ENCODE assay signal across 1 cellular context in the genomic region with DNA sequence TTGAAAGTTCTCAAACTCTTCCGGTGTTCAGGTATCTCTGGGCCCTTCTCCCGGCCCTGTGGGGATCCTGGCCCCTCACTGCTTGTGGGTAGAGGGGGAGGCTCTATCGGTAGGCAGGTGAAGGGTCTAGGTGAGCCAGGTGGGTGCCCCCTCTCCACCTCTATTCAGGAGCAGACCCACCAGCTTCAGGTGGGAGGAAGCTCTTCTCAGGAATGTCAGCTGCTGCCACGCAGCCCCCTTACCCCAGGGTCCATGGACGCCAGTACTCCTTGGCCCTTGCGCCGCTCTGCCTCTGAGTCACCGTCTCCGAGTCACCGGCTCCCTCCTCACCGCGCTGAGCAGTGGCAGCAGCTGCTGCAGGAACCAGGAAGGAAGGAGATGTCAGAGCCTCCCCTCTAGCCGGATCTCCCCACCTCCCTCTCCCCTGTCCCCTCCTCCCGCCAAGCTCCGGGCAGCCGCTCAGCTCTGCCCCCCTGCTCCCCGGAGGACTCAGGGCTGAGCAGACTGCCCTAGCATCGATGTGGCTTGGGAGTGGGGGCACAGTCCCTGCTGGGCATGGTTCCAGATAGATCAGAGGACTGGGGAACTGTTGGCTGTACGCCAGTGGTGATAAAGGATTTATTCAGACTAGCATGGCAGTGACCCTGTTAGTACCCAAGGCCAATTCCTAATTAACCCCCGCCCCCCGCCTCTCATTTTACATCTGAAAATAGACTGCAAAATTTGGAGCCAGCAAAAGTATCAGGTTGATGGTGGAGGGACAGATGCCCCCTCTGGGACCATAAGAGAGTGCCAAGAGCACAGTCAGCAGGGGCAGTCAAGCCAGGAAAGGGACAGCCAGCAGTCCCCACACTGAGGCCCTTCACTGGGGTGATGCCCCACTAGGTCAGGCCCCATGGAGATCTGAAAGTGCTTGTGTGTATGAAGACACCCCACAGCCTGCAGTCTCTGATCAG.
A peak's percentile ranks its signal among the peaks of the same experiment; 100 is the strongest.
TF ChIP-seq lines count a peak whose summit lies in the region.

OSBPL7 (minus strand) TSS at position 371 of the 956 bp plus-strand sequence. CDS start 1,516 bp downstream, outside the sequence.

TF ChIP-seq in HepG2, 621 proteins besides CTCF, POLR2A, EP300 and RAD21 (continued from another document and continues in another):
- TF ChIP-seq MXD1 (CRISPR knock-in tag; IDR thresholded peaks at IDR 0.05) (no peak; the same call in 1 of the 2 replicates), NKX3-1 (CRISPR knock-in tag; IDR thresholded peaks at IDR 0.05) (no peak), NR2F6 (IDR thresholded peaks at IDR 0.05) (no peak), NR2F6 (CRISPR knock-in tag; IDR thresholded peaks at IDR 0.05) (peak; percentile 53; the same call in 1 of the 2 replicates), MZF1 (CRISPR knock-in tag; IDR thresholded peaks at IDR 0.05; ENCODE audit: borderline replicate concordance) (no peak), ZNF558 (CRISPR knock-in tag; IDR thresholded peaks at IDR 0.05; ENCODE audit: borderline replicate concordance) (0 out of 2 replicates have a peak, but pooled peaks have one; percentile 28), FOXA1 (IDR thresholded peaks at IDR 0.05) (no peak), FOXA1 (CRISPR knock-in tag; IDR thresholded peaks at IDR 0.05) (no peak), ZNF44 (CRISPR knock-in tag; IDR thresholded peaks at IDR 0.05) (no peak), ARNTL (CRISPR knock-in tag; IDR thresholded peaks at IDR 0.05) (no peak), IKZF1 (IDR thresholded peaks at IDR 0.05) (no peak), PPARG (CRISPR knock-in tag; conservative IDR thresholded peaks at IDR 0.05) (0 out of 2 replicates have a peak, but pooled peaks have one; percentile 23), ZBTB33 (CRISPR knock-in tag; IDR thresholded peaks at IDR 0.05) (no peak), ZFP82 (CRISPR knock-in tag; IDR thresholded peaks at IDR 0.05; ENCODE audit: borderline replicate concordance) (no peak), ZNF260 (CRISPR knock-in tag; IDR thresholded peaks at IDR 0.05; ENCODE audit: borderline replicate concordance, low read depth) (no peak), GABPA (IDR thresholded peaks at IDR 0.05; ENCODE audit: low read depth, low read length) (peak; percentile 75), GABPA (CRISPR knock-in tag; IDR thresholded peaks at IDR 0.05; ENCODE audit: low read depth) (peak; percentile 93), NCOA1 (CRISPR knock-in tag; IDR thresholded peaks at IDR 0.05) (0 out of 2 replicates have a peak, but pooled peaks have one; percentile 57), ZNF101 (CRISPR knock-in tag; IDR thresholded peaks at IDR 0.05; ENCODE audit: borderline replicate concordance, low read depth) (no peak), BHLHE40 (IDR thresholded peaks at IDR 0.05; ENCODE audit: low read length) (no peak), ZNF318 (CRISPR knock-in tag; IDR thresholded peaks at IDR 0.05) (no peak), ZSCAN9 (CRISPR knock-in tag; IDR thresholded peaks at IDR 0.05; ENCODE audit: borderline replicate concordance) (no peak), ELF4 (CRISPR knock-in tag; IDR thresholded peaks at IDR 0.05; ENCODE audit: borderline replicate concordance) (no peak)
- TF ChIP-seq, protein P1, sequence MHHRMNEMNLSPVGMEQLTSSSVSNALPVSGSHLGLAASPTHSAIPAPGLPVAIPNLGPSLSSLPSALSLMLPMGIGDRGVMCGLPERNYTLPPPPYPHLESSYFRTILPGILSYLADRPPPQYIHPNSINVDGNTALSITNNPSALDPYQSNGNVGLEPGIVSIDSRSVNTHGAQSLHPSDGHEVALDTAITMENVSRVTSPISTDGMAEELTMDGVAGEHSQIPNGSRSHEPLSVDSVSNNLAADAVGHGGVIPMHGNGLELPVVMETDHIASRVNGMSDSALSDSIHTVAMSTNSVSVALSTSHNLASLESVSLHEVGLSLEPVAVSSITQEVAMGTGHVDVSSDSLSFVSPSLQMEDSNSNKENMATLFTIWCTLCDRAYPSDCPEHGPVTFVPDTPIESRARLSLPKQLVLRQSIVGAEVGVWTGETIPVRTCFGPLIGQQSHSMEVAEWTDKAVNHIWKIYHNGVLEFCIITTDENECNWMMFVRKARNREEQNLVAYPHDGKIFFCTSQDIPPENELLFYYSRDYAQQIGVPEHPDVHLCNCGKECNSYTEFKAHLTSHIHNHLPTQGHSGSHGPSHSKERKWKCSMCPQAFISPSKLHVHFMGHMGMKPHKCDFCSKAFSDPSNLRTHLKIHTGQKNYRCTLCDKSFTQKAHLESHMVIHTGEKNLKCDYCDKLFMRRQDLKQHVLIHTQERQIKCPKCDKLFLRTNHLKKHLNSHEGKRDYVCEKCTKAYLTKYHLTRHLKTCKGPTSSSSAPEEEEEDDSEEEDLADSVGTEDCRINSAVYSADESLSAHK (CRISPR knock-in tag; IDR thresholded peaks at IDR 0.05; ENCODE audit: borderline replicate concordance) = no peak
- TF ChIP-seq, protein P2, sequence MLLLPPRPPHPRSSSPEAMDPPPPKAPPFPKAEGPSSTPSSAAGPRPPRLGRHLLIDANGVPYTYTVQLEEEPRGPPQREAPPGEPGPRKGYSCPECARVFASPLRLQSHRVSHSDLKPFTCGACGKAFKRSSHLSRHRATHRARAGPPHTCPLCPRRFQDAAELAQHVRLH (CRISPR knock-in tag; IDR thresholded peaks at IDR 0.05; ENCODE audit: borderline replicate concordance, low read depth) = peak; percentile 83; the same call in 1 of the 2 replicates
- TF ChIP-seq, protein P3, sequence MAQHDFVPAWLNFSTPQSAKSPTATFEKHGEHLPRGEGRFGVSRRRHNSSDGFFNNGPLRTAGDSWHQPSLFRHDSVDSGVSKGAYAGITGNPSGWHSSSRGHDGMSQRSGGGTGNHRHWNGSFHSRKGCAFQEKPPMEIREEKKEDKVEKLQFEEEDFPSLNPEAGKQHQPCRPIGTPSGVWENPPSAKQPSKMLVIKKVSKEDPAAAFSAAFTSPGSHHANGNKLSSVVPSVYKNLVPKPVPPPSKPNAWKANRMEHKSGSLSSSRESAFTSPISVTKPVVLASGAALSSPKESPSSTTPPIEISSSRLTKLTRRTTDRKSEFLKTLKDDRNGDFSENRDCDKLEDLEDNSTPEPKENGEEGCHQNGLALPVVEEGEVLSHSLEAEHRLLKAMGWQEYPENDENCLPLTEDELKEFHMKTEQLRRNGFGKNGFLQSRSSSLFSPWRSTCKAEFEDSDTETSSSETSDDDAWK (CRISPR knock-in tag; IDR thresholded peaks at IDR 0.05) = no peak
- TF ChIP-seq, protein P4, sequence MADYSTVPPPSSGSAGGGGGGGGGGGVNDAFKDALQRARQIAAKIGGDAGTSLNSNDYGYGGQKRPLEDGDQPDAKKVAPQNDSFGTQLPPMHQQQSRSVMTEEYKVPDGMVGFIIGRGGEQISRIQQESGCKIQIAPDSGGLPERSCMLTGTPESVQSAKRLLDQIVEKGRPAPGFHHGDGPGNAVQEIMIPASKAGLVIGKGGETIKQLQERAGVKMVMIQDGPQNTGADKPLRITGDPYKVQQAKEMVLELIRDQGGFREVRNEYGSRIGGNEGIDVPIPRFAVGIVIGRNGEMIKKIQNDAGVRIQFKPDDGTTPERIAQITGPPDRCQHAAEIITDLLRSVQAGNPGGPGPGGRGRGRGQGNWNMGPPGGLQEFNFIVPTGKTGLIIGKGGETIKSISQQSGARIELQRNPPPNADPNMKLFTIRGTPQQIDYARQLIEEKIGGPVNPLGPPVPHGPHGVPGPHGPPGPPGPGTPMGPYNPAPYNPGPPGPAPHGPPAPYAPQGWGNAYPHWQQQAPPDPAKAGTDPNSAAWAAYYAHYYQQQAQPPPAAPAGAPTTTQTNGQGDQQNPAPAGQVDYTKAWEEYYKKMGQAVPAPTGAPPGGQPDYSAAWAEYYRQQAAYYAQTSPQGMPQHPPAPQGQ (CRISPR knock-in tag; IDR thresholded peaks at IDR 0.05; ENCODE audit: borderline replicate concordance) = 0 out of 2 replicates have a peak, but pooled peaks have one; percentile 47
- TF ChIP-seq, protein P5, sequence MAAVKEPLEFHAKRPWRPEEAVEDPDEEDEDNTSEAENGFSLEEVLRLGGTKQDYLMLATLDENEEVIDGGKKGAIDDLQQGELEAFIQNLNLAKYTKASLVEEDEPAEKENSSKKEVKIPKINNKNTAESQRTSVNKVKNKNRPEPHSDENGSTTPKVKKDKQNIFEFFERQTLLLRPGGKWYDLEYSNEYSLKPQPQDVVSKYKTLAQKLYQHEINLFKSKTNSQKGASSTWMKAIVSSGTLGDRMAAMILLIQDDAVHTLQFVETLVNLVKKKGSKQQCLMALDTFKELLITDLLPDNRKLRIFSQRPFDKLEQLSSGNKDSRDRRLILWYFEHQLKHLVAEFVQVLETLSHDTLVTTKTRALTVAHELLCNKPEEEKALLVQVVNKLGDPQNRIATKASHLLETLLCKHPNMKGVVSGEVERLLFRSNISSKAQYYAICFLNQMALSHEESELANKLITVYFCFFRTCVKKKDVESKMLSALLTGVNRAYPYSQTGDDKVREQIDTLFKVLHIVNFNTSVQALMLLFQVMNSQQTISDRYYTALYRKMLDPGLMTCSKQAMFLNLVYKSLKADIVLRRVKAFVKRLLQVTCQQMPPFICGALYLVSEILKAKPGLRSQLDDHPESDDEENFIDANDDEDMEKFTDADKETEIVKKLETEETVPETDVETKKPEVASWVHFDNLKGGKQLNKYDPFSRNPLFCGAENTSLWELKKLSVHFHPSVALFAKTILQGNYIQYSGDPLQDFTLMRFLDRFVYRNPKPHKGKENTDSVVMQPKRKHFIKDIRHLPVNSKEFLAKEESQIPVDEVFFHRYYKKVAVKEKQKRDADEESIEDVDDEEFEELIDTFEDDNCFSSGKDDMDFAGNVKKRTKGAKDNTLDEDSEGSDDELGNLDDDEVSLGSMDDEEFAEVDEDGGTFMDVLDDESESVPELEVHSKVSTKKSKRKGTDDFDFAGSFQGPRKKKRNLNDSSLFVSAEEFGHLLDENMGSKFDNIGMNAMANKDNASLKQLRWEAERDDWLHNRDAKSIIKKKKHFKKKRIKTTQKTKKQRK (IDR thresholded peaks at IDR 0.05; ENCODE audit: low read length) = no peak
